29 cellular contexts compared by ENCODE assay signal in the genomic region with DNA sequence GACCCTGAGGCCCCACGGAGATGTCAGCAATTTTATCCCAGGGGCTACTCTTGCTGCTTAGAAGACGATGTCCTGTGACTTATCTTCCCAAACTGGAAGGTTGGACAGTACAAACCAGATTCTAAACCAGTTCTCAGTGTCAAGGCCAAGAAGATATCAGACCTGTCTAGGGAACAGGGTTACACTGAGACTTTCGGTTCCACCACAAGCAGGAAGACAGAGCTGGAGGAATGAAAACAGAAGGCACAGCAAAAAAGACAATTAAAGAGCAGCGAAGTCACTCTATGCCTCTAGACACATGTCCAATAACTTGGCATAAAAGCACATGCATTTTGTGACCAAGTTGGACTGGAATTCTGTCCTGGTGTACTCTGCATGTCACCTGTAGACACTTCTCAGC.
"Had no signal": no experiment of that assay in that cellular context is flagged by ENCODE, and none has a peak within 500 bp of the region (broad histone marks: within the 10 kb centered on the region; RNA-seq: fewer than 3 reads in every experiment).

No MANE protein-coding gene starts in this region.

- H3K4me3 Mint-ChIP-seq: stimulated activated effector memory CD8-positive, alpha-beta T cell treated with anti-CD3 and anti-CD28 coated beads, Interleukin-12 subunit alpha, Interleukin-12 subunit beta, amount 100 ng/mL, for 72 hours; stimulated activated memory B cell treated with anti-CD40 and anti-IgM and Interleukin-4, amounts not matched to agents 10 μg/mL and 1 μg/mL and 100 μg/mL, for 72 hours; stimulated activated naive B cell treated with anti-CD40 and anti-IgM and Interleukin-4, amounts not matched to agents 10 μg/mL and 1 μg/mL and 100 μg/mL, for 72 hours; stimulated activated naive CD8-positive, alpha-beta T cell treated with anti-CD3 and anti-CD28 coated beads, Interleukin-15, amount 100 ng/mL, for 72 hours; stimulated activated naive CD8-positive, alpha-beta T cell treated with anti-CD3 and anti-CD28 coated beads, Interleukin-15, Interleukin-2, amounts not matched to agents 100 ng/mL and 50 ng/mL, for 24 hours; type B pancreatic cell had no signal

- H3K4me1 ChIP-seq: stomach, suprapubic skin, testis, thyroid gland, tibial artery, tibial nerve, upper lobe of left lung, upper lobe of right lung, uterus, vagina had no signal

- FAIRE-seq: urothelium cell line had no signal

- H3K27ac ChIP-seq: stomach, suprapubic skin, testis, thoracic aorta, thyroid gland, tibial artery, tibial nerve, transverse colon, upper lobe of left lung, upper lobe of right lung, uterus, vagina had no signal

- H3K27me3 Mint-ChIP-seq: stimulated activated memory B cell treated with anti-CD40 and anti-IgM and Interleukin-4, amounts not matched to agents 10 μg/mL and 1 μg/mL and 100 μg/mL, for 72 hours; stimulated activated naive B cell treated with anti-CD40 and anti-IgM and Interleukin-4, amounts not matched to agents 10 μg/mL and 1 μg/mL and 100 μg/mL, for 72 hours had no signal

- H3K36me3 ChIP-seq: stomach, suprapubic skin, thoracic aorta, thyroid gland, tibial artery, tibial nerve, transverse colon, upper lobe of left lung, upper lobe of right lung, uterus, vagina had no signal

- DNase-seq: stimulated activated CD4-positive, alpha-beta T cell treated with anti-CD3 and anti-CD28 coated beads, Interleukin-2, amount 100 ng/mL, for 48 hours; stimulated activated CD4-positive, alpha-beta T cell treated with anti-CD3 and anti-CD28 coated beads, Interleukin-4, amount 100 ng/mL, for 1 hour; stimulated activated CD4-positive, alpha-beta T cell treated with anti-CD3 and anti-CD28 coated beads, Interleukin-4, amount 100 ng/mL, for 24 hours; stimulated activated CD4-positive, alpha-beta T cell treated with anti-CD3 and anti-CD28 coated beads, Interleukin-4, amount 100 ng/mL, for 4 hours; stimulated activated CD8-positive, alpha-beta memory T cell treated with anti-CD3 and anti-CD28 coated beads, Interleukin-4, amount 100 ng/mL, for 48 hours; stimulated activated naive B cell treated with anti-CD40 and anti-IgM and Interleukin-4, amounts not matched to agents 10 μg/mL and 1 μg/mL and 100 μg/mL, for 72 hours; stimulated activated naive CD4-positive, alpha-beta T cell; stimulated activated naive CD4-positive, alpha-beta T cell treated with Interleukin-2 at 50 U/mL for 16 hours; stimulated activated naive CD8-positive, alpha-beta T cell treated with anti-CD3 and anti-CD28 coated beads, Interleukin-15, amount 100 ng/mL, for 72 hours; stimulated activated naive CD8-positive, alpha-beta T cell treated with anti-CD3 and anti-CD28 coated beads, Interleukin-15, Interleukin-2, amounts not matched to agents 100 U/mL and 50 U/mL, for 24 hours; stomach; substantia nigra; testis; thyroid gland; tibial artery; transverse colon; trophoblast cell; upper lobe of left lung; upper lobe of right lung; uterus had no signal

- H3K4me3 ChIP-seq: stomach, suprapubic skin, testis, thoracic aorta, thyroid gland, tibial artery, tibial nerve, transverse colon, upper lobe of left lung, upper lobe of right lung, uterus, vagina had no signal

- H3K27me3 ChIP-seq: stomach, suprapubic skin, testis, thyroid gland, tibial artery, tibial nerve, transverse colon, upper lobe of left lung, upper lobe of right lung, uterus, vagina had no signal

- H3K9me3 ChIP-seq: testis, thoracic aorta, thyroid gland, tibial artery, transverse colon, upper lobe of left lung, upper lobe of right lung, uterus, vagina had no signal

- H3K9me3 Mint-ChIP-seq: stimulated activated effector memory CD8-positive, alpha-beta T cell treated with anti-CD3 and anti-CD28 coated beads, Interleukin-12 subunit alpha, Interleukin-12 subunit beta, amount 100 ng/mL, for 72 hours; stimulated activated naive CD8-positive, alpha-beta T cell treated with anti-CD3 and anti-CD28 coated beads, Interleukin-15, amount 100 ng/mL, for 72 hours; stimulated activated naive CD8-positive, alpha-beta T cell treated with anti-CD3 and anti-CD28 coated beads, Interleukin-15, Interleukin-2, amounts not matched to agents 100 ng/mL and 50 ng/mL, for 24 hours had no signal

- H3K4me1 Mint-ChIP-seq: stimulated activated effector memory CD8-positive, alpha-beta T cell treated with anti-CD3 and anti-CD28 coated beads, Interleukin-12 subunit alpha, Interleukin-12 subunit beta, amount 100 ng/mL, for 72 hours; stimulated activated memory B cell treated with anti-CD40 and anti-IgM and Interleukin-4, amounts not matched to agents 10 μg/mL and 1 μg/mL and 100 μg/mL, for 72 hours; stimulated activated naive CD8-positive, alpha-beta T cell treated with anti-CD3 and anti-CD28 coated beads, Interleukin-15, amount 100 ng/mL, for 72 hours had no signal

- ATAC-seq: stimulated activated effector memory CD8-positive, alpha-beta T cell treated with anti-CD3 and anti-CD28 coated beads, Interleukin-12 subunit alpha, Interleukin-12 subunit beta, amount 100 ng/mL, for 72 hours; stimulated activated memory B cell treated with anti-CD40 and anti-IgM and Interleukin-4, amounts not matched to agents 10 μg/mL and 1 μg/mL and 100 μg/mL, for 72 hours; stimulated activated naive B cell treated with anti-CD40 and anti-IgM and Interleukin-4, amounts not matched to agents 10 μg/mL and 1 μg/mL and 100 μg/mL, for 72 hours; stimulated activated naive CD8-positive, alpha-beta T cell treated with anti-CD3 and anti-CD28 coated beads, Interleukin-15, amount 100 ng/mL, for 72 hours; stimulated activated naive CD8-positive, alpha-beta T cell treated with anti-CD3 and anti-CD28 coated beads, Interleukin-15, Interleukin-2, amounts not matched to agents 100 U/mL and 50 U/mL, for 24 hours; upper lobe of right lung had no signal

- H3K27ac Mint-ChIP-seq: stimulated activated effector memory CD8-positive, alpha-beta T cell treated with anti-CD3 and anti-CD28 coated beads, Interleukin-12 subunit alpha, Interleukin-12 subunit beta, amount 100 ng/mL, for 72 hours; stimulated activated memory B cell treated with anti-CD40 and anti-IgM and Interleukin-4, amounts not matched to agents 10 μg/mL and 1 μg/mL and 100 μg/mL, for 72 hours; stimulated activated naive B cell treated with anti-CD40 and anti-IgM and Interleukin-4, amounts not matched to agents 10 μg/mL and 1 μg/mL and 100 μg/mL, for 72 hours; stimulated activated naive CD8-positive, alpha-beta T cell treated with anti-CD3 and anti-CD28 coated beads, Interleukin-15, amount 100 ng/mL, for 72 hours; stimulated activated naive CD8-positive, alpha-beta T cell treated with anti-CD3 and anti-CD28 coated beads, Interleukin-15, Interleukin-2, amounts not matched to agents 100 ng/mL and 50 ng/mL, for 24 hours; type B pancreatic cell had no signal

- H3K36me3 Mint-ChIP-seq: stimulated activated effector memory CD8-positive, alpha-beta T cell treated with anti-CD3 and anti-CD28 coated beads, Interleukin-12 subunit alpha, Interleukin-12 subunit beta, amount 100 ng/mL, for 72 hours; type B pancreatic cell had no signal
